Comparison of ENCODE assay signal across 20 cellular contexts in genomic region chr9:108549184-108549583, GRCh38.
DNase-seq lines count a peak whose midpoint lies in the region; ATAC-seq, FAIRE-seq and TF ChIP-seq lines count a peak whose summit lies in the region.
"Had no signal": no experiment of that assay in that cellular context is flagged by ENCODE, and none has a peak within 500 bp of the region (broad histone marks: within the 10 kb centered on the region; RNA-seq: fewer than 3 reads in every experiment).

No MANE protein-coding gene starts in this region.

- H3K4me3 ChIP-seq in body of pancreas = no peak overlapping the region
- H3K4me3 ChIP-seq in upper lobe of right lung = no peak overlapping the region
- H3K4me3 ChIP-seq: tibial nerve had no signal

- FAIRE-seq in frontal cortex (lab: Jason Lieb, UNC) = no peak

- intact Hi-C loops in body of pancreas (cut with DNase I) (no loop called here), upper lobe of right lung (cut with DNase I) (no loop called here)

- 38 to 46% methylated on average over 3 of the region's 3 CpGs for WGBS in body of pancreas, 2 donors

- peak; percentile 67 for ATAC-seq in body of pancreas
- peak; percentile 61 for ATAC-seq in upper lobe of right lung
- ATAC-seq in HG03139 (IDR thresholded peaks at IDR 0.05; ENCODE audit: unreplicated experiment) = no peak
- ATAC-seq: natural killer cell; stimulated activated memory B cell treated with anti-CD40 and anti-IgM and Interleukin-4, amounts not matched to agents 10 μg/mL and 1 μg/mL and 100 μg/mL, for 72 hours had no signal

- peak overlapping the region in 2 of 4 donors; percentile 4 to 21 for H3K27ac ChIP-seq in body of pancreas
- H3K27ac ChIP-seq in upper lobe of right lung = no peak overlapping the region
- H3K27ac ChIP-seq: tibial nerve had no signal

- TF ChIP-seq CTCF in body of pancreas (IDR thresholded peaks at IDR 0.05) (no peak), upper lobe of right lung (IDR thresholded peaks at IDR 0.05) (no peak)

- DNase-seq in DMS53 (lab: John Stamatoyannopoulos, UW) = peak; percentile 37
- no peak for DNase-seq in DMS53 treated with DMSO at 0.1 percent for 48 hours (lab: John Stamatoyannopoulos, UW; ENCODE audit: unreplicated experiment)
- DNase-seq in body of pancreas = peak in 3 of 4 donors; percentile 9 to 51 (median 25)
- peak; percentile 74 for DNase-seq in kidney glomerular epithelial cell (lab: John Stamatoyannopoulos, UW)
- DNase-seq in upper lobe of right lung = no peak
- no peak for DNase-seq in activated gamma-delta T cell (lab: John Stamatoyannopoulos, UW)
- no peak for DNase-seq in frontal cortex (ENCODE audit: low spot score in 2 of 2)
- DNase-seq: 8988T; activated CD4-positive, alpha-beta T cell treated with anti-CD3 and anti-CD28 coated beads for 48 hours; activated naive CD4-positive, alpha-beta T cell treated with anti-CD3 and anti-CD28 coated beads for 36 hours; DMS79 treated with DMSO at 0.1 percent for 48 hours; hippocampal formation; KBM-7; natural killer cell; NCI-H1105 treated with DMSO at 0.1 percent for 48 hours; posterior cingulate gyrus; stimulated activated CD4-positive, alpha-beta T cell treated with anti-CD3 and anti-CD28 coated beads, Interleukin-12 subunit alpha, Interleukin-12 subunit beta, amount 100 ng/mL, for 4 hours had no signal

- TF ChIP-seq POLR2A in body of pancreas (IDR thresholded peaks at IDR 0.05) = no peak

- no peaks in the 10 kb centered on the region for H3K36me3 ChIP-seq in body of pancreas (replicated peaks in 1 of 2; ENCODE audit: insufficient read depth in 1 of 2, low read depth in 2 of 2)
- no peaks in the 10 kb centered on the region for H3K36me3 ChIP-seq in upper lobe of right lung
- H3K36me3 ChIP-seq: tibial nerve had no signal

- H3K4me1 ChIP-seq in body of pancreas (peaks cover 23% of the 10 kb centered on the region), upper lobe of right lung (no peaks in the 10 kb centered on the region)
- H3K4me1 ChIP-seq: tibial nerve had no signal

- H3K27me3 ChIP-seq in body of pancreas = no peaks in the 10 kb centered on the region
- H3K27me3 ChIP-seq in upper lobe of right lung = no peaks in the 10 kb centered on the region
- H3K27me3 ChIP-seq: tibial nerve had no signal

- H3K9me3 ChIP-seq in body of pancreas (no peaks in the 10 kb centered on the region), upper lobe of right lung (no peaks in the 10 kb centered on the region)
- H3K9me3 ChIP-seq: tibial nerve had no signal

Comparison
In these comparisons a context has a peak if more than half of its experiments do, and no peak if none do; other contexts are left out.
1. DNase-seq: peak in DMS53 (single experiment), body of pancreas (3 of 4) and kidney glomerular epithelial cell (single experiment); none in DMS53 treated with DMSO at 0.1 percent for 48 hours (single experiment), upper lobe of right lung (single experiment), activated gamma-delta T cell (single experiment) and frontal cortex (0 of 2).